1 cellular context compared by ENCODE assay signal in the genomic region with DNA sequence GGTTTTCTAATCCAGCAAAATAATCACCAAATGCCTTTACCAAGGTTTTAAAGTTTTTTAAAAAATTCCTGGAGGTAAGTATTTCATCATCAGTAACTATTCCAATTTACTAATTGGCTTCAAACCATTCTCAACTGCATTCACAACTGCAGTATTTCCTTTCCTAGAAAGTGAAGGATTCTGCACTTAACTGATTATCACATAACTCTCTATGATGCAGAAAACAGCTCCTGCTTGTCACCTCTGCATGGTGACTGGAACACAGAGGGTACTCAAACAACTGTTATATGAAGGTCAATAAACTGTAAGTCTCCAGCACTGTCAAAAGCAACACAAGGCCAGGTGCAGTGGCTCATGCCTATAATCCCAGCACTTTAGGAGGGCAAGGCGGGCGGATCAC.
TF ChIP-seq lines count a peak whose summit lies in the region.

No MANE protein-coding gene starts in this region.

TF ChIP-seq in GM23338, 12 proteins besides CTCF, POLR2A, EP300 and RAD21 (continued from another document):
- TF ChIP-seq ZNF331 (CRISPR knock-in tag; IDR thresholded peaks at IDR 0.05; ENCODE audit: low read depth) (no peak), POLR2AphosphoS5 (IDR thresholded peaks at IDR 0.05; ENCODE audit: low read depth) (no peak), NANOG (IDR thresholded peaks at IDR 0.05; ENCODE audit: borderline replicate concordance) (no peak), CREB1 (CRISPR knock-in tag; IDR thresholded peaks at IDR 0.05; ENCODE audit: low read depth) (no peak), EZH2 (IDR thresholded peaks at IDR 0.05; ENCODE audit: low read depth, unreplicated experiment) (no peak), JUNB (IDR thresholded peaks at IDR 0.05; ENCODE audit: unreplicated experiment) (no peak), ZNF114 (CRISPR knock-in tag; IDR thresholded peaks at IDR 0.05) (no peak), EZH2phosphoT487 (IDR thresholded peaks at IDR 0.05; ENCODE audit: unreplicated experiment) (no peak)
- TF ChIP-seq, protein P1, sequence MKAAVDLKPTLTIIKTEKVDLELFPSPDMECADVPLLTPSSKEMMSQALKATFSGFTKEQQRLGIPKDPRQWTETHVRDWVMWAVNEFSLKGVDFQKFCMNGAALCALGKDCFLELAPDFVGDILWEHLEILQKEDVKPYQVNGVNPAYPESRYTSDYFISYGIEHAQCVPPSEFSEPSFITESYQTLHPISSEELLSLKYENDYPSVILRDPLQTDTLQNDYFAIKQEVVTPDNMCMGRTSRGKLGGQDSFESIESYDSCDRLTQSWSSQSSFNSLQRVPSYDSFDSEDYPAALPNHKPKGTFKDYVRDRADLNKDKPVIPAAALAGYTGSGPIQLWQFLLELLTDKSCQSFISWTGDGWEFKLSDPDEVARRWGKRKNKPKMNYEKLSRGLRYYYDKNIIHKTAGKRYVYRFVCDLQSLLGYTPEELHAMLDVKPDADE (IDR thresholded peaks at IDR 0.05), result no peak
- TF ChIP-seq, protein P2, sequence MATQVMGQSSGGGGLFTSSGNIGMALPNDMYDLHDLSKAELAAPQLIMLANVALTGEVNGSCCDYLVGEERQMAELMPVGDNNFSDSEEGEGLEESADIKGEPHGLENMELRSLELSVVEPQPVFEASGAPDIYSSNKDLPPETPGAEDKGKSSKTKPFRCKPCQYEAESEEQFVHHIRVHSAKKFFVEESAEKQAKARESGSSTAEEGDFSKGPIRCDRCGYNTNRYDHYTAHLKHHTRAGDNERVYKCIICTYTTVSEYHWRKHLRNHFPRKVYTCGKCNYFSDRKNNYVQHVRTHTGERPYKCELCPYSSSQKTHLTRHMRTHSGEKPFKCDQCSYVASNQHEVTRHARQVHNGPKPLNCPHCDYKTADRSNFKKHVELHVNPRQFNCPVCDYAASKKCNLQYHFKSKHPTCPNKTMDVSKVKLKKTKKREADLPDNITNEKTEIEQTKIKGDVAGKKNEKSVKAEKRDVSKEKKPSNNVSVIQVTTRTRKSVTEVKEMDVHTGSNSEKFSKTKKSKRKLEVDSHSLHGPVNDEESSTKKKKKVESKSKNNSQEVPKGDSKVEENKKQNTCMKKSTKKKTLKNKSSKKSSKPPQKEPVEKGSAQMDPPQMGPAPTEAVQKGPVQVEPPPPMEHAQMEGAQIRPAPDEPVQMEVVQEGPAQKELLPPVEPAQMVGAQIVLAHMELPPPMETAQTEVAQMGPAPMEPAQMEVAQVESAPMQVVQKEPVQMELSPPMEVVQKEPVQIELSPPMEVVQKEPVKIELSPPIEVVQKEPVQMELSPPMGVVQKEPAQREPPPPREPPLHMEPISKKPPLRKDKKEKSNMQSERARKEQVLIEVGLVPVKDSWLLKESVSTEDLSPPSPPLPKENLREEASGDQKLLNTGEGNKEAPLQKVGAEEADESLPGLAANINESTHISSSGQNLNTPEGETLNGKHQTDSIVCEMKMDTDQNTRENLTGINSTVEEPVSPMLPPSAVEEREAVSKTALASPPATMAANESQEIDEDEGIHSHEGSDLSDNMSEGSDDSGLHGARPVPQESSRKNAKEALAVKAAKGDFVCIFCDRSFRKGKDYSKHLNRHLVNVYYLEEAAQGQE (IDR thresholded peaks at IDR 0.05; ENCODE audit: unreplicated experiment), result no peak
- TF ChIP-seq, protein P3, sequence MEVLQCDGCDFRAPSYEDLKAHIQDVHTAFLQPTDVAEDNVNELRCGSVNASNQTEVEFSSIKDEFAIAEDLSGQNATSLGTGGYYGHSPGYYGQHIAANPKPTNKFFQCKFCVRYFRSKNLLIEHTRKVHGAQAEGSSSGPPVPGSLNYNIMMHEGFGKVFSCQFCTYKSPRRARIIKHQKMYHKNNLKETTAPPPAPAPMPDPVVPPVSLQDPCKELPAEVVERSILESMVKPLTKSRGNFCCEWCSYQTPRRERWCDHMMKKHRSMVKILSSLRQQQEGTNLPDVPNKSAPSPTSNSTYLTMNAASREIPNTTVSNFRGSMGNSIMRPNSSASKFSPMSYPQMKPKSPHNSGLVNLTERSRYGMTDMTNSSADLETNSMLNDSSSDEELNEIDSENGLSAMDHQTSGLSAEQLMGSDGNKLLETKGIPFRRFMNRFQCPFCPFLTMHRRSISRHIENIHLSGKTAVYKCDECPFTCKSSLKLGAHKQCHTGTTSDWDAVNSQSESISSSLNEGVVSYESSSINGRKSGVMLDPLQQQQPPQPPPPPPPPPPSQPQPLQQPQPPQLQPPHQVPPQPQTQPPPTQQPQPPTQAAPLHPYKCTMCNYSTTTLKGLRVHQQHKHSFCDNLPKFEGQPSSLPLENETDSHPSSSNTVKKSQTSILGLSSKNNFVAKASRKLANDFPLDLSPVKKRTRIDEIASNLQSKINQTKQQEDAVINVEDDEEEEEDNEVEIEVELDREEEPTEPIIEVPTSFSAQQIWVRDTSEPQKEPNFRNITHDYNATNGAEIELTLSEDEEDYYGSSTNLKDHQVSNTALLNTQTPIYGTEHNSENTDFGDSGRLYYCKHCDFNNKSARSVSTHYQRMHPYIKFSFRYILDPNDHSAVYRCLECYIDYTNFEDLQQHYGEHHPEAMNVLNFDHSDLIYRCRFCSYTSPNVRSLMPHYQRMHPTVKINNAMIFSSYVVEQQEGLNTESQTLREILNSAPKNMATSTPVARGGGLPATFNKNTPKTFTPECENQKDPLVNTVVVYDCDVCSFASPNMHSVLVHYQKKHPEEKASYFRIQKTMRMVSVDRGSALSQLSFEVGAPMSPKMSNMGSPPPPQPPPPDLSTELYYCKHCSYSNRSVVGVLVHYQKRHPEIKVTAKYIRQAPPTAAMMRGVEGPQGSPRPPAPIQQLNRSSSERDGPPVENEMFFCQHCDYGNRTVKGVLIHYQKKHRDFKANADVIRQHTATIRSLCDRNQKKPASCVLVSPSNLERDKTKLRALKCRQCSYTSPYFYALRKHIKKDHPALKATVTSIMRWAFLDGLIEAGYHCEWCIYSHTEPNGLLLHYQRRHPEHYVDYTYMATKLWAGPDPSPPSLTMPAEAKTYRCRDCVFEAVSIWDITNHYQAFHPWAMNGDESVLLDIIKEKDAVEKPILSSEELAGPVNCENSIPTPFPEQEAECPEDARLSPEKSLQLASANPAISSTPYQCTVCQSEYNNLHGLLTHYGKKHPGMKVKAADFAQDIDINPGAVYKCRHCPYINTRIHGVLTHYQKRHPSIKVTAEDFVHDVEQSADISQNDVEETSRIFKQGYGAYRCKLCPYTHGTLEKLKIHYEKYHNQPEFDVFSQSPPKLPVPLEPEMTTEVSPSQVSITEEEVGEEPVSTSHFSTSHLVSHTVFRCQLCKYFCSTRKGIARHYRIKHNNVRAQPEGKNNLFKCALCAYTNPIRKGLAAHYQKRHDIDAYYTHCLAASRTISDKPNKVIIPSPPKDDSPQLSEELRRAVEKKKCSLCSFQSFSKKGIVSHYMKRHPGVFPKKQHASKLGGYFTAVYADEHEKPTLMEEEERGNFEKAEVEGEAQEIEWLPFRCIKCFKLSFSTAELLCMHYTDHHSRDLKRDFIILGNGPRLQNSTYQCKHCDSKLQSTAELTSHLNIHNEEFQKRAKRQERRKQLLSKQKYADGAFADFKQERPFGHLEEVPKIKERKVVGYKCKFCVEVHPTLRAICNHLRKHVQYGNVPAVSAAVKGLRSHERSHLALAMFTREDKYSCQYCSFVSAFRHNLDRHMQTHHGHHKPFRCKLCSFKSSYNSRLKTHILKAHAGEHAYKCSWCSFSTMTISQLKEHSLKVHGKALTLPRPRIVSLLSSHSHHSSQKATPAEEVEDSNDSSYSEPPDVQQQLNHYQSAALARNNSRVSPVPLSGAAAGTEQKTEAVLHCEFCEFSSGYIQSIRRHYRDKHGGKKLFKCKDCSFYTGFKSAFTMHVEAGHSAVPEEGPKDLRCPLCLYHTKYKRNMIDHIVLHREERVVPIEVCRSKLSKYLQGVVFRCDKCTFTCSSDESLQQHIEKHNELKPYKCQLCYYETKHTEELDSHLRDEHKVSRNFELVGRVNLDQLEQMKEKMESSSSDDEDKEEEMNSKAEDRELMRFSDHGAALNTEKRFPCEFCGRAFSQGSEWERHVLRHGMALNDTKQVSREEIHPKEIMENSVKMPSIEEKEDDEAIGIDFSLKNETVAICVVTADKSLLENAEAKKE (CRISPR knock-in tag; IDR thresholded peaks at IDR 0.05), result no peak
